In genomic region chr3:30675774-30676173, GRCh38 we compare ENCODE assay signal across 22 cellular contexts.
DNase-seq lines count a peak whose midpoint lies in the region; ATAC-seq lines count a peak whose summit lies in the region.
"Had no signal": no experiment of that assay in that cellular context is flagged by ENCODE, and none has a peak within 500 bp of the region (broad histone marks: within the 10 kb centered on the region; RNA-seq: fewer than 3 reads in every experiment).

No MANE protein-coding gene starts in this region.

- ATAC-seq in T-helper 17 cell (no peak), HG03097 (IDR thresholded peaks at IDR 0.05; ENCODE audit: low FRiP score, unreplicated experiment) (no peak), GM18511 (IDR thresholded peaks at IDR 0.05; ENCODE audit: unreplicated experiment) (no peak)
- no peak for ATAC-seq in activated naive CD8-positive, alpha-beta T cell treated with anti-CD3 and anti-CD28 coated beads, Interleukin-2, amount 50 U/mL, for 24 hours
- ATAC-seq in stimulated activated memory B cell treated with anti-CD40 and anti-IgM and Interleukin-4, amounts not matched to agents 10 μg/mL and 1 μg/mL and 100 μg/mL, for 72 hours: no peak

- H3K27me3 Mint-ChIP-seq in activated naive CD4-positive, alpha-beta T cell treated with anti-CD3 and anti-CD28 coated beads, Interleukin-2, amount 50 U/mL, for 24 hours: no peaks in the 10 kb centered on the region
- H3K27me3 Mint-ChIP-seq in T-helper 17 cell: no peaks in the 10 kb centered on the region
- H3K27me3 Mint-ChIP-seq in activated naive CD8-positive, alpha-beta T cell treated with anti-CD3 and anti-CD28 coated beads, Interleukin-2, amount 50 U/mL, for 24 hours: no peaks in the 10 kb centered on the region
- H3K27me3 Mint-ChIP-seq in stimulated activated memory B cell treated with anti-CD40 and anti-IgM and Interleukin-4, amounts not matched to agents 10 μg/mL and 1 μg/mL and 100 μg/mL, for 72 hours: no peaks in the 10 kb centered on the region

- peaks cover 78% of the 10 kb centered on the region for H3K36me3 Mint-ChIP-seq in activated naive CD4-positive, alpha-beta T cell treated with anti-CD3 and anti-CD28 coated beads, Interleukin-2, amount 50 U/mL, for 24 hours
- H3K36me3 Mint-ChIP-seq in T-helper 17 cell (ENCODE audit: low read depth): peaks cover 24% of the 10 kb centered on the region
- peaks cover 93% of the 10 kb centered on the region for H3K36me3 Mint-ChIP-seq in activated naive CD8-positive, alpha-beta T cell treated with anti-CD3 and anti-CD28 coated beads, Interleukin-2, amount 50 U/mL, for 24 hours (ENCODE audit: low read depth)
- peaks cover 85% of the 10 kb centered on the region for H3K36me3 Mint-ChIP-seq in stimulated activated memory B cell treated with anti-CD40 and anti-IgM and Interleukin-4, amounts not matched to agents 10 μg/mL and 1 μg/mL and 100 μg/mL, for 72 hours

- H3K4me1 Mint-ChIP-seq in activated naive CD4-positive, alpha-beta T cell treated with anti-CD3 and anti-CD28 coated beads, Interleukin-2, amount 50 U/mL, for 24 hours: peaks cover 98% of the 10 kb centered on the region
- H3K4me1 Mint-ChIP-seq in T-helper 17 cell: peaks cover 70% of the 10 kb centered on the region
- H3K4me1 Mint-ChIP-seq in activated naive CD8-positive, alpha-beta T cell treated with anti-CD3 and anti-CD28 coated beads, Interleukin-2, amount 50 U/mL, for 24 hours: peaks cover 96% of the 10 kb centered on the region
- peaks cover 73% of the 10 kb centered on the region for H3K4me1 Mint-ChIP-seq in stimulated activated memory B cell treated with anti-CD40 and anti-IgM and Interleukin-4, amounts not matched to agents 10 μg/mL and 1 μg/mL and 100 μg/mL, for 72 hours

- peaks cover 8% of the 10 kb centered on the region for H3K9me3 Mint-ChIP-seq in activated naive CD4-positive, alpha-beta T cell treated with anti-CD3 and anti-CD28 coated beads, Interleukin-2, amount 50 U/mL, for 24 hours
- no peaks in the 10 kb centered on the region for H3K9me3 Mint-ChIP-seq in activated naive CD8-positive, alpha-beta T cell treated with anti-CD3 and anti-CD28 coated beads, Interleukin-2, amount 50 U/mL, for 24 hours
- H3K9me3 Mint-ChIP-seq in stimulated activated memory B cell treated with anti-CD40 and anti-IgM and Interleukin-4, amounts not matched to agents 10 μg/mL and 1 μg/mL and 100 μg/mL, for 72 hours: no peaks in the 10 kb centered on the region

- peak overlapping the region; percentile 96 for H3K27ac Mint-ChIP-seq in activated naive CD4-positive, alpha-beta T cell treated with anti-CD3 and anti-CD28 coated beads, Interleukin-2, amount 50 U/mL, for 24 hours
- H3K27ac Mint-ChIP-seq in T-helper 17 cell: peak overlapping the region; percentile 83
- H3K27ac Mint-ChIP-seq in activated naive CD8-positive, alpha-beta T cell treated with anti-CD3 and anti-CD28 coated beads, Interleukin-2, amount 50 U/mL, for 24 hours: peak overlapping the region; percentile 58
- H3K27ac Mint-ChIP-seq in stimulated activated memory B cell treated with anti-CD40 and anti-IgM and Interleukin-4, amounts not matched to agents 10 μg/mL and 1 μg/mL and 100 μg/mL, for 72 hours: peak overlapping the region; percentile 79

- DNase-seq in activated naive CD4-positive, alpha-beta T cell treated with Interleukin-2 at 50 U/mL for 16 hours: no peak
- DNase-seq in T-helper 17 cell (no peak), ureter (ENCODE audit: low spot score) (no peak)
- DNase-seq in activated naive CD8-positive, alpha-beta T cell treated with anti-CD3 and anti-CD28 coated beads, Interleukin-2, amount 50 U/mL, for 24 hours: no peak
- DNase-seq: activated CD4-positive, alpha-beta T cell treated with anti-CD3 and anti-CD28 coated beads, Interleukin-2, amount 50 U/mL, for 4 hours; activated effector memory CD4-positive, alpha-beta T cell treated with Interleukin-2 at 50 U/mL for 16 hours; cerebellar nuclear complex; DMS79; esophagus squamous epithelium; kidney glomerular epithelial cell; MM.1S; NCI-H1436; NCI-H524 treated with DMSO at 0.1 percent for 48 hours; posterior cingulate gyrus; sigmoid colon; stimulated activated naive CD4-positive, alpha-beta T cell; upper lobe of left lung had no signal

- peak overlapping the region; percentile 71 for H3K4me3 Mint-ChIP-seq in activated naive CD4-positive, alpha-beta T cell treated with anti-CD3 and anti-CD28 coated beads, Interleukin-2, amount 50 U/mL, for 24 hours
- peak overlapping the region; percentile 52 for H3K4me3 Mint-ChIP-seq in T-helper 17 cell
- no peak overlapping the region for H3K4me3 Mint-ChIP-seq in activated naive CD8-positive, alpha-beta T cell treated with anti-CD3 and anti-CD28 coated beads, Interleukin-2, amount 50 U/mL, for 24 hours
- H3K4me3 Mint-ChIP-seq in stimulated activated memory B cell treated with anti-CD40 and anti-IgM and Interleukin-4, amounts not matched to agents 10 μg/mL and 1 μg/mL and 100 μg/mL, for 72 hours: no peak overlapping the region

- no peaks in the 10 kb centered on the region for H3K9me3 ChIP-seq in T-helper 17 cell (ENCODE audit: control insufficient read depth, low read length, poor library complexity, severe bottlenecking)
- H3K9me3 ChIP-seq: ascending aorta, esophagus squamous epithelium, sigmoid colon, upper lobe of left lung had no signal

Comparison
In these comparisons a context has a peak if more than half of its experiments do, and no peak if none do; other contexts are left out.
1. H3K4me3 Mint-ChIP-seq: peak in activated naive CD4-positive, alpha-beta T cell treated with anti-CD3 and anti-CD28 coated beads, Interleukin-2, amount 50 U/mL, for 24 hours (single experiment) and T-helper 17 cell (single experiment); none in activated naive CD8-positive, alpha-beta T cell treated with anti-CD3 and anti-CD28 coated beads, Interleukin-2, amount 50 U/mL, for 24 hours (single experiment) and stimulated activated memory B cell treated with anti-CD40 and anti-IgM and Interleukin-4, amounts not matched to agents 10 μg/mL and 1 μg/mL and 100 μg/mL, for 72 hours (single experiment).
2. Peak in every context shown above with its lines, with median percentiles within 50 percentile points of each other: H3K27ac Mint-ChIP-seq.